In genomic region chrX:153813161-153813560, GRCh38 we compare ENCODE assay signal across 25 cellular contexts. TPM values are rescaled to one million over a fixed set of nuclear protein-coding genes. Genes with fewer than 3 reads are reported as not detected.
DNase-seq lines count a peak whose midpoint lies in the region; ATAC-seq, FAIRE-seq and TF ChIP-seq lines count a peak whose summit lies in the region.
"Had no signal": no experiment of that assay in that cellular context is flagged by ENCODE, and none has a peak within 500 bp of the region (broad histone marks: within the 10 kb centered on the region; RNA-seq: fewer than 3 reads in every experiment).

No MANE protein-coding gene starts in this region.

- H3K27ac Mint-ChIP-seq in activated naive CD8-positive, alpha-beta T cell treated with anti-CD3 and anti-CD28 coated beads, Interleukin-2, amount 10 ng/mL, durations not matched to agents 7 days and 5 days: peak overlapping the region; percentile 30
- H3K27ac Mint-ChIP-seq in activated naive CD8-positive, alpha-beta T cell treated with anti-CD3 and anti-CD28 coated beads, Interleukin-2, amount 50 U/mL, for 24 hours: no peak overlapping the region
- peak overlapping the region; percentile 41 for H3K27ac Mint-ChIP-seq in astrocyte (ENCODE audit: unreplicated experiment)
- H3K27ac Mint-ChIP-seq: CD14-positive monocyte; CD4-positive, alpha-beta T cell had no signal

- no peaks in the 10 kb centered on the region for H3K79me2 ChIP-seq in astrocyte (ENCODE audit: insufficient read depth, low read length)

- H3K27me3 ChIP-seq in astrocyte (ENCODE audit: insufficient read depth, low read length) (no peaks in the 10 kb centered on the region), neuronal stem cell (ENCODE audit: control insufficient read depth in 3 of 3, insufficient read depth in 3 of 3, low read depth in 1 of 3, low read length in 3 of 3) (peaks cover 0 to 29% (median 0%) of the 10 kb centered on the region in 3 experiments)
- H3K27me3 ChIP-seq: BE2C had no signal

- no peaks in the 10 kb centered on the region for H3K9me3 Mint-ChIP-seq in activated naive CD8-positive, alpha-beta T cell treated with anti-CD3 and anti-CD28 coated beads, Interleukin-2, amount 10 ng/mL, durations not matched to agents 7 days and 5 days
- no peaks in the 10 kb centered on the region for H3K9me3 Mint-ChIP-seq in activated naive CD8-positive, alpha-beta T cell treated with anti-CD3 and anti-CD28 coated beads, Interleukin-2, amount 50 U/mL, for 24 hours
- no peaks in the 10 kb centered on the region for H3K9me3 Mint-ChIP-seq in astrocyte (ENCODE audit: unreplicated experiment)
- H3K9me3 Mint-ChIP-seq: CD4-positive, alpha-beta T cell; CD8-positive, alpha-beta memory T cell had no signal

- H3K4me2 ChIP-seq in astrocyte (ENCODE audit: low read length) (no peak overlapping the region), neuronal stem cell (ENCODE audit: insufficient read depth, low read length, poor library complexity, severe bottlenecking) (no peak overlapping the region)
- H3K4me2 ChIP-seq: A549; BLaER1 treated with 17β-estradiol and CSF1 and Interleukin-3, amounts not matched to agents 10 nM and 100 nM had no signal

- no peak overlapping the region for H2BK5ac ChIP-seq in neuronal stem cell (ENCODE audit: low read length)

- H3K4me1 ChIP-seq in astrocyte (ENCODE audit: insufficient read depth, low read length) (no peaks in the 10 kb centered on the region), neuronal stem cell (ENCODE audit: control insufficient read depth in 2 of 2, insufficient read depth in 1 of 2, low read depth in 1 of 2, low read length in 2 of 2) (peaks cover 8 to 12% of the 10 kb centered on the region in 2 donors)
- H3K4me1 ChIP-seq: A549, BE2C had no signal

- no peak overlapping the region for H2BK12ac ChIP-seq in neuronal stem cell (ENCODE audit: low read length)

- no peaks in the 10 kb centered on the region for H3K79me1 ChIP-seq in neuronal stem cell (ENCODE audit: low read depth, low read length)

- no peak overlapping the region for H4K8ac ChIP-seq in neuronal stem cell (ENCODE audit: low read depth, low read length)

- no peaks in the 10 kb centered on the region for H3K9me3 ChIP-seq in astrocyte (ENCODE audit: insufficient read depth, low read depth, low read length)
- H3K9me3 ChIP-seq in neuronal stem cell (replicated peaks in 1 of 2; ENCODE audit: control insufficient read depth in 2 of 2, insufficient read depth in 1 of 2, low read depth in 1 of 2, low read length in 2 of 2): peaks cover 0 to 4% of the 10 kb centered on the region in 2 donors
- H3K9me3 ChIP-seq: A549, BE2C had no signal

- FAIRE-seq in astrocyte (lab: Jason Lieb, UNC): no peak
- FAIRE-seq: A549, GM12891, GM18507, H1 had no signal

- H2AK5ac ChIP-seq in neuronal stem cell (ENCODE audit: low read depth, low read length): peak overlapping the region; percentile 11

- H3K27me3 Mint-ChIP-seq in activated naive CD8-positive, alpha-beta T cell treated with anti-CD3 and anti-CD28 coated beads, Interleukin-2, amount 10 ng/mL, durations not matched to agents 7 days and 5 days: peaks cover 18% of the 10 kb centered on the region
- peaks cover 11% of the 10 kb centered on the region for H3K27me3 Mint-ChIP-seq in activated naive CD8-positive, alpha-beta T cell treated with anti-CD3 and anti-CD28 coated beads, Interleukin-2, amount 50 U/mL, for 24 hours
- peaks cover 2% of the 10 kb centered on the region for H3K27me3 Mint-ChIP-seq in astrocyte (ENCODE audit: low read depth, unreplicated experiment)
- H3K27me3 Mint-ChIP-seq: CD4-positive, alpha-beta T cell had no signal

- no peak overlapping the region for H2BK120ac ChIP-seq in neuronal stem cell (ENCODE audit: low read depth, low read length)

- no CpG with 5 or more reads among the region's 5 CpGs for WGBS in neuronal stem cell (ENCODE audit: extremely low coverage in 2 of 2, insufficient read length in 2 of 2, insufficient replicate concordance in 1 of 2), 2 donors

- no peak overlapping the region for H3K14ac ChIP-seq in neuronal stem cell (ENCODE audit: low read length)

- no peak overlapping the region for H3K4me3 ChIP-seq in astrocyte (ENCODE audit: insufficient read depth, low read depth, low read length)
- no peak overlapping the region for H3K4me3 ChIP-seq in neuronal stem cell (ENCODE audit: low read length in 2 of 2)
- H3K4me3 ChIP-seq: A549; BLaER1 treated with 17β-estradiol and CSF1 and Interleukin-3, amounts not matched to agents 10 nM and 100 nM; GM23248 had no signal

- no peak overlapping the region for H2BK15ac ChIP-seq in neuronal stem cell (ENCODE audit: low read length)

- no peak overlapping the region for H3K4me3 Mint-ChIP-seq in activated naive CD8-positive, alpha-beta T cell treated with anti-CD3 and anti-CD28 coated beads, Interleukin-2, amount 10 ng/mL, durations not matched to agents 7 days and 5 days
- no peak overlapping the region for H3K4me3 Mint-ChIP-seq in activated naive CD8-positive, alpha-beta T cell treated with anti-CD3 and anti-CD28 coated beads, Interleukin-2, amount 50 U/mL, for 24 hours
- H3K4me3 Mint-ChIP-seq in astrocyte (ENCODE audit: unreplicated experiment): no peak overlapping the region
- H3K4me3 Mint-ChIP-seq: CD14-positive monocyte; CD4-positive, alpha-beta T cell; CD8-positive, alpha-beta memory T cell had no signal

- no peak overlapping the region for H3K4ac ChIP-seq in neuronal stem cell (ENCODE audit: low read length)

- no peak overlapping the region for H4K91ac ChIP-seq in neuronal stem cell (ENCODE audit: low read depth, low read length, poor library complexity)

- TF ChIP-seq CTCF in astrocyte (IDR thresholded peaks at IDR 0.05; ENCODE audit: insufficient read depth, low read depth, low read length): no peak

- no peak overlapping the region for H3K18ac ChIP-seq in neuronal stem cell (ENCODE audit: low read length)

- H2AFZ ChIP-seq in astrocyte (ENCODE audit: low read depth, low read length): no peak overlapping the region
- H2AFZ ChIP-seq in neuronal stem cell (ENCODE audit: low read length): no peak overlapping the region
- H2AFZ ChIP-seq: GM23248 had no signal

- no peaks in the 10 kb centered on the region for H3K36me3 Mint-ChIP-seq in activated naive CD8-positive, alpha-beta T cell treated with anti-CD3 and anti-CD28 coated beads, Interleukin-2, amount 10 ng/mL, durations not matched to agents 7 days and 5 days
- no peaks in the 10 kb centered on the region for H3K36me3 Mint-ChIP-seq in activated naive CD8-positive, alpha-beta T cell treated with anti-CD3 and anti-CD28 coated beads, Interleukin-2, amount 50 U/mL, for 24 hours (ENCODE audit: low read depth)
- H3K36me3 Mint-ChIP-seq in astrocyte (ENCODE audit: low read depth, unreplicated experiment): peaks cover 3% of the 10 kb centered on the region
- H3K36me3 Mint-ChIP-seq: CD14-positive monocyte; CD8-positive, alpha-beta memory T cell had no signal

- DNase-seq in activated naive CD8-positive, alpha-beta T cell treated with anti-CD3 and anti-CD28 coated beads, Interleukin-2, amount 10 ng/mL, durations not matched to agents 7 days and 5 days: no peak
- no peak for DNase-seq in activated naive CD8-positive, alpha-beta T cell treated with anti-CD3 and anti-CD28 coated beads, Interleukin-2, amount 50 U/mL, for 24 hours
- DNase-seq in astrocyte (ENCODE audit: low read depth) (no peak), neuronal stem cell (ENCODE audit: low spot score) (no peak), MV-4-11 (lab: John Stamatoyannopoulos, UW) (no peak), SIG-M5 treated with dmso at 0.1 percent for 504 hours (lab: John Stamatoyannopoulos, UW; ENCODE audit: unreplicated experiment) (no peak)
- DNase-seq: 8988T; ACHN; AML-193; BE2C; CD4-positive, alpha-beta T cell; CD8-positive, alpha-beta memory T cell; DMS53; DMS79 treated with DMSO at 0.1 percent for 48 hours; GF-D8; GM23248; H7; HCEC 1CT had no signal

- H3K9ac ChIP-seq in astrocyte (ENCODE audit: low read length) (no peak overlapping the region), neuronal stem cell (ENCODE audit: low read depth, low read length, poor library complexity) (no peak overlapping the region)
- H3K9ac ChIP-seq: BLaER1 treated with 17β-estradiol and CSF1 and Interleukin-3, amounts not matched to agents 10 nM and 100 nM; GM23248 had no signal

- H3K27ac ChIP-seq in astrocyte (ENCODE audit: low read depth, low read length) (no peak overlapping the region), neuronal stem cell (replicated peaks; ENCODE audit: low read length) (no peak overlapping the region)
- H3K27ac ChIP-seq: A549; BLaER1 treated with 17β-estradiol and CSF1 and Interleukin-3, amounts not matched to agents 10 nM and 100 nM; GM23248 had no signal

- H4K20me1 ChIP-seq in astrocyte (ENCODE audit: insufficient read depth, low read length): no peaks in the 10 kb centered on the region

- ATAC-seq in activated naive CD8-positive, alpha-beta T cell treated with anti-CD3 and anti-CD28 coated beads, Interleukin-2, amount 10 ng/mL, durations not matched to agents 7 days and 5 days (ENCODE audit: low read depth): no peak
- no peak for ATAC-seq in activated naive CD8-positive, alpha-beta T cell treated with anti-CD3 and anti-CD28 coated beads, Interleukin-2, amount 50 U/mL, for 24 hours
- ATAC-seq: A549 had no signal

- POLR2A ChIA-PET in activated naive CD8-positive, alpha-beta T cell treated with anti-CD3 and anti-CD28 coated beads, Interleukin-2, amount 10 ng/mL, durations not matched to agents 7 days and 5 days (lab: Charles Lee): no interaction called here

- H3K36me3 ChIP-seq in astrocyte (ENCODE audit: insufficient read depth, low read length): no peaks in the 10 kb centered on the region
- peaks cover 0 to 4% of the 10 kb centered on the region in 2 donors for H3K36me3 ChIP-seq in neuronal stem cell (replicated peaks in 1 of 2; ENCODE audit: control insufficient read depth in 2 of 2, insufficient read depth in 2 of 2, low read length in 2 of 2)
- H3K36me3 ChIP-seq: BE2C; BLaER1 treated with 17β-estradiol and CSF1 and Interleukin-3, amounts not matched to agents 10 nM and 100 nM had no signal

- H3K23ac ChIP-seq in neuronal stem cell (ENCODE audit: low read depth, low read length, poor library complexity): no peak overlapping the region

- peaks cover 13% of the 10 kb centered on the region for H3K4me1 Mint-ChIP-seq in activated naive CD8-positive, alpha-beta T cell treated with anti-CD3 and anti-CD28 coated beads, Interleukin-2, amount 10 ng/mL, durations not matched to agents 7 days and 5 days
- H3K4me1 Mint-ChIP-seq in activated naive CD8-positive, alpha-beta T cell treated with anti-CD3 and anti-CD28 coated beads, Interleukin-2, amount 50 U/mL, for 24 hours: peaks cover 11% of the 10 kb centered on the region
- no peaks in the 10 kb centered on the region for H3K4me1 Mint-ChIP-seq in astrocyte (ENCODE audit: low read depth, unreplicated experiment)

RNA-seq across cellular contexts. Expression of gene PDZD4, which starts 17.2 kb away (rescaled TPM):
- 1 to 10 TPM in 1 of 2 experiments, under 1 TPM in 1; 0.80 to 1.1 TPM for total RNA-seq in activated naive CD8-positive, alpha-beta T cell treated with anti-CD3 and anti-CD28 coated beads, Interleukin-2, amount 10 ng/mL, durations not matched to agents 7 days and 5 days
- 9.9 and 13.1 TPM in 2 replicates for total RNA-seq in astrocyte
- 13.1 TPM for polyA plus RNA-seq in neuronal stem cell (2013, experiment 1 of 2)
- 12.8 TPM for polyA plus RNA-seq in neuronal stem cell (2013, experiment 2 of 2)
- total RNA-seq: GM23248 had no signal
- polyA plus RNA-seq: CD14-positive monocyte, GM23248 had no signal

RNA-seq across cellular contexts. Expression of gene SSR4, which starts 18.7 kb away (rescaled TPM):
- 100 to 1,000 TPM; 158 to 162 TPM for total RNA-seq in activated naive CD8-positive, alpha-beta T cell treated with anti-CD3 and anti-CD28 coated beads, Interleukin-2, amount 10 ng/mL, durations not matched to agents 7 days and 5 days
- 252 and 299 TPM in 2 replicates for total RNA-seq in astrocyte
- 194 TPM for polyA plus RNA-seq in neuronal stem cell (2013, experiment 1 of 2)
- polyA plus RNA-seq in neuronal stem cell (2013, experiment 2 of 2): 190 TPM

RNA-seq across cellular contexts. Expression of gene IDH3G, which starts 19.0 kb away (rescaled TPM):
- 10 to 100 TPM; 66.3 to 67.1 TPM for total RNA-seq in activated naive CD8-positive, alpha-beta T cell treated with anti-CD3 and anti-CD28 coated beads, Interleukin-2, amount 10 ng/mL, durations not matched to agents 7 days and 5 days
- 40.0 and 41.9 TPM in 2 replicates for total RNA-seq in astrocyte
- polyA plus RNA-seq in neuronal stem cell (2013, experiment 1 of 2): 43.4 TPM
- 43.1 TPM for polyA plus RNA-seq in neuronal stem cell (2013, experiment 2 of 2)

RNA-seq across cellular contexts. Expression of gene SRPK3, which starts 32.3 kb away (rescaled TPM):
- not detected for total RNA-seq in activated naive CD8-positive, alpha-beta T cell treated with anti-CD3 and anti-CD28 coated beads, Interleukin-2, amount 10 ng/mL, durations not matched to agents 7 days and 5 days
- total RNA-seq in astrocyte: not detected in 2 replicates
- polyA plus RNA-seq in neuronal stem cell (2013, experiment 1 of 2): not detected
- not detected for polyA plus RNA-seq in neuronal stem cell (2013, experiment 2 of 2)
- total RNA-seq: CD4-positive, alpha-beta T cell; CD8-positive, alpha-beta memory T cell; G401; H1; H7 had no signal
- polyA plus RNA-seq: CD14-positive monocyte; CD8-positive, alpha-beta memory T cell; H1 had no signal

RNA-seq across cellular contexts. Expression of gene PLXNB3, which starts 49.1 kb away (rescaled TPM):
- 1 to 10 TPM; 1.3 to 2.1 TPM for total RNA-seq in activated naive CD8-positive, alpha-beta T cell treated with anti-CD3 and anti-CD28 coated beads, Interleukin-2, amount 10 ng/mL, durations not matched to agents 7 days and 5 days
- total RNA-seq in astrocyte: 5.3 and 5.4 TPM in 2 replicates
- polyA plus RNA-seq in neuronal stem cell (2013, experiment 1 of 2): 0.67 TPM
- polyA plus RNA-seq in neuronal stem cell (2013, experiment 2 of 2): 0.64 TPM
- total RNA-seq: CD4-positive, alpha-beta T cell; H7 had no signal
- polyA plus RNA-seq: CD14-positive monocyte; CD8-positive, alpha-beta memory T cell had no signal
